Comparison of ENCODE assay signal across 8 cellular contexts in the genomic region with DNA sequence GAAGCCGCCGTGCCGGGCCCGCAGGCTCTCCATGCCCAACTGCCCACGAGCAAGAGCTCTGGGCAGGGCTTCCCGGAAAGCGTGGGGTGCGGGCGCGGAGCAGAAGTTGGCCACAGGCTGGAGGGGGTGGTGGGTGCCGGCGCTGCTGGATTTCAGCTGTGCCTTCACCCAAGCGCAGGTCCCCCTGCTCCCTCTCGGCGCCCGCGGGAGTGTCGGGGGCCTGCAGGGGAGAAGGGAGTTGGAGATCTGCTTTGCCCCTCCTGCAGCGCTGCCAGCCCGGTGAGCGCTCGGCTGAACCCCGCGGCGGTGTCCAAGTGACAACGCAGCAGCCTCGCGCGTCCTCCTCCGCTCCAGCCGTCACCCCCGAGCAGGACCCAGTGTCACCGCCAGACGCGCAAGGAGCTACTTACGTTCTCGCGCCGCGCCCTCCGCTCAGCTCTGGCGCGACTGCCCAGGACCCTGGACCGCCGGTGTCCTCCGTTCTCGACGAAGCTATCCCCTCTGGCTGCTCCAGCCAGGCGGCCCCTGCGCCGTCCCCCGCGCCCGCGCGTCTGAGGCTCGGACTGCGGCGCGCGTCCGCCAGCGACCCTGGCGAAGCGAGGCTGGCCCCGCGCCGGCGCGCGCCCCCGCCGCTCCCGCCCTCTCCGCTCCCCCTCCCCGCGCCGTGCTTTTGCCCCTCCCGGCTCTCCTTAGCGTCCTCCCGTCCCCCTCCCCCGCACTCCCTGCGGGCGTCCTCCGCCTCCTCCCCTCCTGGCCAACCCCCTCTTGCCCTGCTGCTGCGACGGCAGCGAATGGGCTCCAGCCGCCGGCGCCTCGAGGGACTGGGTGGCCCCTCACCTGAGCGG. TPM values are rescaled to one million over a fixed set of nuclear protein-coding genes. Genes with fewer than 3 reads are reported as not detected.
A peak's percentile ranks its signal among the peaks of the same experiment; 100 is the strongest.
DNase-seq lines count a peak whose midpoint lies in the region; ATAC-seq and TF ChIP-seq lines count a peak whose summit lies in the region.

A gene (minus strand): TSS at position 604 of the 845 bp plus-strand sequence. CDS start 216,372 bp downstream, outside the sequence.

- H3K9ac ChIP-seq in BLaER1: peak within 1 kb of the TSS; percentile 27; the same call in 1 of the 2 replicates

- TF ChIP-seq CTCF in GM20000 (IDR thresholded peaks at IDR 0.05; ENCODE audit: extremely low read depth, missing control alignments): no peak
- no peak for TF ChIP-seq CTCF in epithelial cell of proximal tubule (conservative IDR thresholded peaks at IDR 0.05; ENCODE audit: low read depth, low read length)
- no peak for TF ChIP-seq CTCF in thoracic aorta (IDR thresholded peaks at IDR 0.05)

- H3K27ac ChIP-seq in BLaER1 (no peak within 1 kb of the TSS), thoracic aorta (no peak within 1 kb of the TSS)

- peak; percentile 76 for DNase-seq in GM20000 (ENCODE audit: low spot score)
- DNase-seq in NCI-H187 (lab: John Stamatoyannopoulos, UW): peak; percentile 60 to 64
- DNase-seq in activated CD4-positive, alpha-beta T cell treated with anti-CD3 and anti-CD28 coated beads, Interleukin-2, amount 50 U/mL, for 48 hours: peak; percentile 26 to 48
- DNase-seq in epithelial cell of proximal tubule (ENCODE audit: low read depth): no peak
- DNase-seq in mucosa of gallbladder (ENCODE audit: low spot score): peak; percentile 40
- no peak for DNase-seq in thoracic aorta (ENCODE audit: low spot score)

- ATAC-seq in thoracic aorta (ENCODE audit: insufficient number of reproducible peaks, low FRiP score, low read depth): no peak
- no peak for ATAC-seq in HG02970 (IDR thresholded peaks at IDR 0.05; ENCODE audit: low FRiP score, unreplicated experiment)

- peak within 1 kb of the TSS; percentile 100 for H3K4me2 ChIP-seq in BLaER1

- H3K36me3 ChIP-seq in BLaER1 (no peaks in the 10 kb centered on the region), thoracic aorta (no peaks in the 10 kb centered on the region)

- peaks cover 25% of the 10 kb centered on the region for H4K20me1 ChIP-seq in BLaER1

- H3K27me3 ChIP-seq in BLaER1 (peaks cover 57% of the 10 kb centered on the region), thoracic aorta (replicated peaks; ENCODE audit: insufficient read depth) (peaks cover 10% of the 10 kb centered on the region)

- H3K4me1 ChIP-seq in BLaER1 (peaks cover 21% of the 10 kb centered on the region), thoracic aorta (ENCODE audit: control insufficient read depth in 1 of 2, low read depth in 2 of 2) (peaks cover 10 to 17% of the 10 kb centered on the region in 2 donors)

- H3K4me3 ChIP-seq in BLaER1 (peak within 1 kb of the TSS; percentile 71), epithelial cell of proximal tubule (ENCODE audit: low read depth, low read length) (peak within 1 kb of the TSS; percentile 89), thoracic aorta (peak within 1 kb of the TSS; percentile 73)

- no peaks in the 10 kb centered on the region for H3K9me3 ChIP-seq in BLaER1
- no peaks in the 10 kb centered on the region for H3K9me3 ChIP-seq in thoracic aorta

RNA-seq across cellular contexts. Expression of the gene that starts here (rescaled TPM):
- total RNA-seq in epithelial cell of proximal tubule (2.0 and 11.0 TPM in 2 replicates), mucosa of gallbladder (38.2 TPM), thoracic aorta (1 to 10 TPM; 2.4 to 3.3 TPM)

Comparison
In these comparisons a context has a peak if more than half of its experiments do, and no peak if none do; other contexts are left out.
1. DNase-seq: peak in GM20000 (single experiment), NCI-H187 (2 of 2), activated CD4-positive, alpha-beta T cell treated with anti-CD3 and anti-CD28 coated beads, Interleukin-2, amount 50 U/mL, for 48 hours (2 of 2) and mucosa of gallbladder (single experiment); none in epithelial cell of proximal tubule (single experiment) and thoracic aorta (single experiment).
2. Peak in every context shown above with its lines, with median percentiles within 50 percentile points of each other: H3K4me3 ChIP-seq.